Comparison of ENCODE assay signal across 8 cellular contexts in the genomic region with DNA sequence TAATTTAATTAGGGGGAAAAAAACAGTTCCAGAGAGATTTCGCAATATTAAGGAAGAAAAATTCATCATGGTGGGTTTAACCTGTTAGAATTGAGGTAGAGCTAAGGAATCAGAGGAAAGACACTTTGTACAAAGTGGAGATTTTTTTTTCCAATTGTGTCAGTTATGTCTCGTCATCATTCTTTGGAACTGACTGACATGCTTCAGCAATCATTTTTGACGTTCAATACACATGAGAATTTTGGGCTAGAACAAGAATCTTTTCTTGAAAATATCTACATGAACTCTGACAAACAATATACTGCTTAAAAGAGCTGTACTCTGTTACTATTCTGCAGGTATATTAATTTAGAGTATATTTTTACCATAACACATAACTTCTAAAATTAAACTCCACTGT.
"Had no signal": no experiment of that assay in that cellular context is flagged by ENCODE, and none has a peak within 500 bp of the region (broad histone marks: within the 10 kb centered on the region; RNA-seq: fewer than 3 reads in every experiment).

No MANE protein-coding gene starts in this region.

- H3K4me3 ChIP-seq: GM23248, K562 had no signal

- H3K27ac ChIP-seq: GM23248 had no signal

- H3K9ac ChIP-seq: GM23248 had no signal

- ATAC-seq: K562 had no signal

- H2AFZ ChIP-seq: GM23248 had no signal

- DNase-seq: GM23248, GOT3, H9, HCEC 1CT, KG1 had no signal

- FAIRE-seq: H54, HTR-8/SVneo, K562 had no signal
